ENCODE assay signal across 1 cellular context in the genomic region with DNA sequence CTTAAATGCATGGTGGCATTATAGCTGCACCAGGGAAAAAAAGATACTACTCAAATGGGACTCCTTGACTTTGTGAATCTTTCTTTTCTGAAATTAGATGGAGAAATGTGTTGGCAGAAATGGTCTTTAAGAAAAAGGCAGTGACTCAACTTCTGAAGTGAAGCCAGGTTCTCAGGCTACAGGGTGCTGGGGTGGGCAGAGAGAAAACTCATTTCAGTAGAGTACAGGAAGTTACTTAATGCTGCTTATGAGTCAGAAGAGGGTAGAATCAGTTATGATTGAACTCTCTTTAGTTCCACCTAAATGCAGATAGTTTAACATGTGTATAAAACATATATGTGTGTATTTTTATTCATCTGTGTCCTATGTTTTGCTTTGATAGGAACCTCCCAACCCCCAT.
TF ChIP-seq lines count a peak whose summit lies in the region.

No MANE protein-coding gene starts in this region.

TF ChIP-seq in HepG2, 621 proteins besides CTCF, POLR2A, EP300 and RAD21 (continued from another document):
- TF ChIP-seq, protein P1, sequence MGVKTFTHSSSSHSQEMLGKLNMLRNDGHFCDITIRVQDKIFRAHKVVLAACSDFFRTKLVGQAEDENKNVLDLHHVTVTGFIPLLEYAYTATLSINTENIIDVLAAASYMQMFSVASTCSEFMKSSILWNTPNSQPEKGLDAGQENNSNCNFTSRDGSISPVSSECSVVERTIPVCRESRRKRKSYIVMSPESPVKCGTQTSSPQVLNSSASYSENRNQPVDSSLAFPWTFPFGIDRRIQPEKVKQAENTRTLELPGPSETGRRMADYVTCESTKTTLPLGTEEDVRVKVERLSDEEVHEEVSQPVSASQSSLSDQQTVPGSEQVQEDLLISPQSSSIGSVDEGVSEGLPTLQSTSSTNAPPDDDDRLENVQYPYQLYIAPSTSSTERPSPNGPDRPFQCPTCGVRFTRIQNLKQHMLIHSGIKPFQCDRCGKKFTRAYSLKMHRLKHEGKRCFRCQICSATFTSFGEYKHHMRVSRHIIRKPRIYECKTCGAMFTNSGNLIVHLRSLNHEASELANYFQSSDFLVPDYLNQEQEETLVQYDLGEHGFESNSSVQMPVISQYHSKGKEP (CRISPR knock-in tag; IDR thresholded peaks at IDR 0.05): no peak
- TF ChIP-seq ZFP62 (CRISPR knock-in tag; IDR thresholded peaks at IDR 0.05): no peak
- TF ChIP-seq SRY (CRISPR knock-in tag; IDR thresholded peaks at IDR 0.05): no peak
- no peak for TF ChIP-seq ZNF232 (CRISPR knock-in tag; IDR thresholded peaks at IDR 0.05; ENCODE audit: borderline replicate concordance)
- TF ChIP-seq NAIF1 (CRISPR knock-in tag; IDR thresholded peaks at IDR 0.05; ENCODE audit: borderline replicate concordance): no peak
